8 cellular contexts compared by ENCODE assay signal in genomic region chr6:32843321-32843978, GRCh38. TPM values are rescaled to one million over a fixed set of nuclear protein-coding genes. Genes with fewer than 3 reads are reported as not detected.
A peak's percentile ranks its signal among the peaks of the same experiment; 100 is the strongest.
DNase-seq lines count a peak whose midpoint lies in the region; ATAC-seq and TF ChIP-seq lines count a peak whose summit lies in the region.

No MANE protein-coding gene starts in this region.

- peak overlapping the region; percentile 92 for H3K9ac ChIP-seq in BLaER1

- H3K9me3 ChIP-seq in BLaER1 (no peaks in the 10 kb centered on the region; the same call in 1 of the 2 replicates), adrenal gland (replicated peaks in 1 of 3) (no peaks in the 10 kb centered on the region), thymus (ENCODE audit: control insufficient read depth) (no peaks in the 10 kb centered on the region)

- no peak for TF ChIP-seq CTCF in adrenal gland (IDR thresholded peaks at IDR 0.05)

- H3K4me2 ChIP-seq in BLaER1, result peak overlapping the region; percentile 94

- H3K27me3 ChIP-seq in BLaER1 (no peaks in the 10 kb centered on the region), adrenal gland (no peaks in the 10 kb centered on the region), thymus (ENCODE audit: control insufficient read depth, insufficient read depth) (no peaks in the 10 kb centered on the region)

- peak overlapping the region; percentile 83 for H3K4me3 ChIP-seq in BLaER1
- peak overlapping the region; percentile 10 to 90 (median 80) for H3K4me3 ChIP-seq in adrenal gland
- peak overlapping the region; percentile 94 for H3K4me3 ChIP-seq in thymus (ENCODE audit: low read length)

- H3K4me1 ChIP-seq in BLaER1 (peaks cover 79% of the 10 kb centered on the region), adrenal gland (replicated peaks in 1 of 2) (peaks cover 12 to 25% of the 10 kb centered on the region in 2 donors), thymus (ENCODE audit: control insufficient read depth, insufficient read depth, low read length) (peaks cover 36% of the 10 kb centered on the region)

- H4K20me1 ChIP-seq in BLaER1, result no peaks in the 10 kb centered on the region

- intact Hi-C loops in adrenal gland (cut with DNase I) (no loop called here), left colon (cut with DNase I, micrococcal nuclease) (no loop called here)

- DNase-seq in adrenal gland, result no peak
- DNase-seq in left colon, result peak in 1 of 2 donors; percentile 37
- no peak for DNase-seq in amniotic stem cell (lab: John Stamatoyannopoulos, UW)
- DNase-seq in NCI-H1694 treated with DMSO at 0.1 percent for 48 hours (lab: John Stamatoyannopoulos, UW), result no peak
- DNase-seq in GM19240 (ENCODE audit: insufficient read length, low spot score), result no peak

- ATAC-seq in HG03159 (IDR thresholded peaks at IDR 0.05; ENCODE audit: unreplicated experiment) (peak; percentile 1), left colon (peak; percentile 5)

- H3K27ac ChIP-seq in BLaER1 (peak overlapping the region; percentile 97), adrenal gland (peak overlapping the region; percentile 79 to 98 (median 89)), thymus (ENCODE audit: low read depth) (peak overlapping the region; percentile 99)

- peaks cover 46% of the 10 kb centered on the region for H3K36me3 ChIP-seq in BLaER1
- H3K36me3 ChIP-seq in adrenal gland (replicated peaks in 1 of 2), result peaks cover 0 to 61% of the 10 kb centered on the region in 2 donors
- H3K36me3 ChIP-seq in thymus (ENCODE audit: control insufficient read depth, insufficient read depth), result peaks cover 25% of the 10 kb centered on the region

- TF ChIP-seq POLR2A in adrenal gland (IDR thresholded peaks at IDR 0.05), result peak in 1 of 2 donors; percentile 6

- WGBS in adrenal gland, 4 donors, result 5 to 16% (median 6%) methylated on average over 9 to 28 of the region's 28 CpGs
- WGBS in thymus, result 5% methylated on average over 28 of the region's 28 CpGs

RNA-seq across cellular contexts. Expression of gene PSMB8, which starts 0.4 kb away (rescaled TPM):
- total RNA-seq in adrenal gland (100 to 1,000 TPM in 1 of 8 donors, 10 to 100 TPM in 7; 67.5 to 114 (median 88.1) TPM), left colon (100 to 1,000 TPM; 110 to 168 TPM)
- polyA plus RNA-seq in adrenal gland (100 to 1,000 TPM in 2 of 3 donors, 10 to 100 TPM in 1; 63.0 to 195 (median 137) TPM), thymus (177 TPM)

RNA-seq across cellular contexts. Expression of gene TAP2, which starts 4.9 kb away (rescaled TPM):
- total RNA-seq in adrenal gland (10 to 100 TPM in 6 of 8 donors, 1 to 10 TPM in 2; 4.8 to 48.0 (median 29.5) TPM), left colon (100 to 1,000 TPM in 1 of 2 donors, 10 to 100 TPM in 1; 38.9 to 109 TPM)
- polyA plus RNA-seq in adrenal gland (10 to 100 TPM; 20.5 to 24.3 (median 21.5) TPM), thymus (39.8 TPM)

RNA-seq across cellular contexts. Expression of gene TAP1, which starts 10.1 kb away (rescaled TPM):
- total RNA-seq in adrenal gland (10 to 100 TPM; 38.7 to 76.9 (median 54.3) TPM), left colon (100 to 1,000 TPM in 1 of 2 donors, 10 to 100 TPM in 1; 73.5 to 118 TPM)
- polyA plus RNA-seq in adrenal gland (10 to 100 TPM; 24.9 to 77.9 (median 52.2) TPM), thymus (155 TPM)

RNA-seq across cellular contexts. Expression of gene PSMB9, which starts 10.5 kb away (rescaled TPM):
- total RNA-seq in adrenal gland, result 10 to 100 TPM; 16.1 to 69.8 (median 42.3) TPM
- polyA plus RNA-seq in adrenal gland, result 10 to 100 TPM; 13.8 to 52.9 (median 33.5) TPM
- total RNA-seq in left colon, result 10 to 100 TPM; 26.3 to 72.2 TPM
- polyA plus RNA-seq in thymus, result 143 TPM

RNA-seq across cellular contexts. Expression of gene HLA-DOB, which starts 26.6 kb away (rescaled TPM):
- total RNA-seq in adrenal gland (under 1 TPM in 5 of 8 donors, not detected in 3; 0.28 to 0.69 (median 0.61) TPM), left colon (1 to 10 TPM in 1 of 2 donors, under 1 TPM in 1; 0.64 to 1.7 TPM)
- polyA plus RNA-seq in adrenal gland (1 to 10 TPM in 1 of 3 donors, under 1 TPM in 2; 0.71 to 1.6 (median 0.99) TPM), thymus (40.1 TPM)
